ENCODE assay signal across 17 cellular contexts in genomic region chr2:30185175-30185574, GRCh38. TPM values are rescaled to one million over a fixed set of nuclear protein-coding genes. Genes with fewer than 3 reads are reported as not detected.
DNase-seq lines count a peak whose midpoint lies in the region; ATAC-seq and TF ChIP-seq lines count a peak whose summit lies in the region.
"Had no signal": no experiment of that assay in that cellular context is flagged by ENCODE, and none has a peak within 500 bp of the region (broad histone marks: within the 10 kb centered on the region; RNA-seq: fewer than 3 reads in every experiment).

No MANE protein-coding gene starts in this region.

- H3K27me3 ChIP-seq in mammary epithelial cell (ENCODE audit: insufficient read depth, low read length): peaks cover 4% of the 10 kb centered on the region
- peaks cover 2 to 17% of the 10 kb centered on the region in 2 experiments for H3K27me3 ChIP-seq in mesenchymal stem cell (ENCODE audit: control insufficient read depth in 1 of 2, insufficient read depth in 1 of 2, low read length in 2 of 2)
- H3K27me3 ChIP-seq: SJSA1 had no signal

- H2BK5ac ChIP-seq in mesenchymal stem cell (ENCODE audit: low read depth, low read length, poor library complexity, severe bottlenecking): no peak overlapping the region

- in situ Hi-C loops in mammary epithelial cell (cut with MboI; ENCODE audit: low sequenced_read_pairs in 2 of 2): loop anchor here in 1 of 2 donors (25.0 kb wide), 1 partner anchor 977 kb away; no protein-coding TSS in a partner anchor

- H3K79me1 ChIP-seq in mesenchymal stem cell (replicated peaks; ENCODE audit: low read length, poor library complexity, severe bottlenecking): no peaks in the 10 kb centered on the region

- H3K36me3 ChIP-seq in mammary epithelial cell (ENCODE audit: insufficient read depth, low read length) (no peaks in the 10 kb centered on the region), mesenchymal stem cell (ENCODE audit: control insufficient read depth in 1 of 2, insufficient read depth in 2 of 2, low read depth in 1 of 2, low read length in 2 of 2) (no peaks in the 10 kb centered on the region)
- H3K36me3 ChIP-seq: SJSA1 had no signal

- no peak overlapping the region for H3K14ac ChIP-seq in mesenchymal stem cell (ENCODE audit: low read length in 2 of 2)

- no peak overlapping the region for H3K4me3 ChIP-seq in mammary epithelial cell (replicated peaks in 1 of 3; ENCODE audit: insufficient read depth in 1 of 3, low read depth in 2 of 3, low read length in 3 of 3)
- H3K4me3 ChIP-seq in mesenchymal stem cell (ENCODE audit: insufficient read depth in 1 of 2, low read depth in 1 of 2, low read length in 2 of 2): no peak overlapping the region
- H3K4me3 ChIP-seq: SJSA1 had no signal

- no TSS peak for BruUV-seq in mammary epithelial cell (replicated peaks; lab: Mats Ljungman, UMichigan)

- no peak overlapping the region for H3K4me2 ChIP-seq in mammary epithelial cell (ENCODE audit: insufficient read depth, low read depth, low read length)
- no peak overlapping the region for H3K4me2 ChIP-seq in mesenchymal stem cell (ENCODE audit: low read length, poor library complexity, severe bottlenecking)

- no peak overlapping the region for H3K4ac ChIP-seq in mesenchymal stem cell (ENCODE audit: low read depth in 1 of 2, low read length in 2 of 2)

- H2BK120ac ChIP-seq in mesenchymal stem cell (ENCODE audit: low read depth, low read length): no peak overlapping the region

- no peak overlapping the region for H2BK12ac ChIP-seq in mesenchymal stem cell (ENCODE audit: low read length in 2 of 2)

- no peak overlapping the region for H3K23ac ChIP-seq in mesenchymal stem cell (ENCODE audit: low read length in 2 of 2)

- H3K27ac ChIP-seq in mammary epithelial cell (ENCODE audit: insufficient read depth, low read depth, low read length): no peak overlapping the region
- H3K27ac ChIP-seq in mesenchymal stem cell (ENCODE audit: low read length, poor library complexity, severe bottlenecking): no peak overlapping the region
- H3K27ac ChIP-seq: SJSA1 had no signal

- no peak for ATAC-seq in HG03280 (IDR thresholded peaks at IDR 0.05; ENCODE audit: unreplicated experiment)
- ATAC-seq in GM19035 (IDR thresholded peaks at IDR 0.05; ENCODE audit: unreplicated experiment): no peak

- TF ChIP-seq CTCF in mammary epithelial cell (conservative IDR thresholded peaks at IDR 0.05 in 1 of 2, IDR thresholded peaks at IDR 0.05 in 1 of 2; ENCODE audit: extremely low read depth in 1 of 2, insufficient read depth in 1 of 2, low read depth in 1 of 2, low read length in 2 of 2): no peak

- H3K9ac ChIP-seq in mammary epithelial cell (ENCODE audit: insufficient read depth, low read length) (no peak overlapping the region), mesenchymal stem cell (ENCODE audit: low read length) (no peak overlapping the region)

- no peak overlapping the region for H4K8ac ChIP-seq in mesenchymal stem cell (ENCODE audit: low read length)

- H4K20me1 ChIP-seq in mammary epithelial cell (ENCODE audit: insufficient read depth, low read length): no peaks in the 10 kb centered on the region

- H3K18ac ChIP-seq in mesenchymal stem cell (ENCODE audit: low read depth in 1 of 2, low read length in 2 of 2): no peak overlapping the region

- intact Hi-C loops in mammary epithelial cell (cut with micrococcal nuclease) (no loop called here), head of caudate nucleus (cut with DNase I) (no loop called here)

- H3K4me1 ChIP-seq in mammary epithelial cell (ENCODE audit: insufficient read depth, low read length): no peaks in the 10 kb centered on the region
- H3K4me1 ChIP-seq in mesenchymal stem cell (ENCODE audit: control insufficient read depth, insufficient read depth, low read depth, low read length): no peaks in the 10 kb centered on the region
- H3K4me1 ChIP-seq: SJSA1 had no signal

- no peak overlapping the region for H2AFZ ChIP-seq in mammary epithelial cell (ENCODE audit: low read depth, low read length)
- no peak overlapping the region for H2AFZ ChIP-seq in mesenchymal stem cell (ENCODE audit: low read depth, low read length)

- dilution Hi-C loops in mammary epithelial cell (cut with HindIII; ENCODE audit: low sequenced_read_pairs): loop anchor here (10.0 kb wide), 1 partner anchor 500 kb away; no protein-coding TSS in a partner anchor

- H3K79me2 ChIP-seq in mammary epithelial cell (ENCODE audit: insufficient read depth, low read length): no peaks in the 10 kb centered on the region

- no peak overlapping the region for H4K91ac ChIP-seq in mesenchymal stem cell (ENCODE audit: low read length)

- CTCF ChIA-PET in mammary epithelial cell (lab: Charles Lee; ENCODE audit: low non-redundant PET): no interaction called here

- no peak overlapping the region for H2BK15ac ChIP-seq in mesenchymal stem cell (ENCODE audit: low read depth, poor library complexity, severe bottlenecking)

- H2AK5ac ChIP-seq in mesenchymal stem cell (ENCODE audit: low read length, severe bottlenecking): no peak overlapping the region

- DNase-seq in HCEC 1CT: peak; percentile 62
- peak; percentile 67 for DNase-seq in NOMO-1 treated with DMSO at 0.1 percent for 48 hours (lab: John Stamatoyannopoulos, UW; ENCODE audit: unreplicated experiment)
- DNase-seq in mammary epithelial cell: peak; percentile 47
- DNase-seq in mesenchymal stem cell: peak; percentile 62
- no peak for DNase-seq in DMS79 (lab: John Stamatoyannopoulos, UW)
- DNase-seq in head of caudate nucleus: no peak
- DNase-seq: activated effector memory CD4-positive, alpha-beta T cell treated with Interleukin-2 at 50 U/mL for 16 hours; amniotic stem cell; central memory CD4-positive, alpha-beta T cell; effector CD4-positive, alpha-beta T cell; NCI-H2029 treated with DMSO at 0.1 percent for 48 hours; stimulated activated CD4-positive, alpha-beta T cell treated with anti-CD3 and anti-CD28 coated beads, Interleukin-4, amount 100 ng/mL, for 4 hours; substantia nigra had no signal

- H3K9me3 ChIP-seq in mammary epithelial cell (replicated peaks; ENCODE audit: insufficient read depth, low read length): no peaks in the 10 kb centered on the region
- H3K9me3 ChIP-seq in mesenchymal stem cell (ENCODE audit: control insufficient read depth, low read length): peaks cover 2% of the 10 kb centered on the region
- H3K9me3 ChIP-seq: SJSA1 had no signal

- WGBS in mammary epithelial cell (ENCODE audit: low coverage, missing lambda C conversion rate): 38% methylated on average over 4 of the region's 4 CpGs
- 65% methylated on average over 4 of the region's 4 CpGs for WGBS in mesenchymal stem cell

RNA-seq across cellular contexts. Expression of gene YPEL5, which starts 38.4 kb away (rescaled TPM):
- 100 to 1,000 TPM in 1 of 2 donors, 10 to 100 TPM in 1; 62.9 to 109 TPM for total RNA-seq in mammary epithelial cell
- 30.4 TPM for polyA plus RNA-seq in mammary epithelial cell
- 35.3 TPM for polyA minus RNA-seq in mammary epithelial cell
- 90.5 TPM for polyA plus RNA-seq in mesenchymal stem cell (2013, experiment 1 of 2)
- 92.5 TPM for polyA plus RNA-seq in mesenchymal stem cell (2013, experiment 2 of 2)

RNA-seq across cellular contexts. Expression of gene LBH, which starts 46.2 kb away (rescaled TPM):
- 10 to 100 TPM in 1 of 2 donors, 1 to 10 TPM in 1; 1.2 to 56.5 TPM for total RNA-seq in mammary epithelial cell
- polyA plus RNA-seq in mammary epithelial cell: 2.4 TPM
- polyA minus RNA-seq in mammary epithelial cell: 6.3 TPM
- polyA plus RNA-seq in mesenchymal stem cell (2013, experiment 1 of 2): 76.4 TPM
- polyA plus RNA-seq in mesenchymal stem cell (2013, experiment 2 of 2): 77.4 TPM
- total RNA-seq: G401 had no signal

Comparison
In these comparisons a context has a peak if more than half of its experiments do, and no peak if none do; other contexts are left out.
1. DNase-seq: peak in HCEC 1CT (single experiment), NOMO-1 treated with DMSO at 0.1 percent for 48 hours (single experiment), mammary epithelial cell (single experiment) and mesenchymal stem cell (single experiment); none in DMS79 (single experiment) and head of caudate nucleus (0 of 42).